Comparison of ENCODE assay signal across 12 cellular contexts in genomic region chr9:120532475-120532874, GRCh38. TPM values are rescaled to one million over a fixed set of nuclear protein-coding genes. Genes with fewer than 3 reads are reported as not detected.
DNase-seq lines count a peak whose midpoint lies in the region; ATAC-seq and TF ChIP-seq lines count a peak whose summit lies in the region.
"Had no signal": no experiment of that assay in that cellular context is flagged by ENCODE, and none has a peak within 500 bp of the region (broad histone marks: within the 10 kb centered on the region; RNA-seq: fewer than 3 reads in every experiment).

No MANE protein-coding gene starts in this region.

- H3K4me3 Mint-ChIP-seq in activated CD4-positive, alpha-beta T cell treated with anti-CD3 and anti-CD28 coated beads for 36 hours = no peak overlapping the region
- H3K4me3 Mint-ChIP-seq: activated CD4-positive, alpha-beta memory T cell treated with anti-CD3 and anti-CD28 coated beads, Interleukin-2, amount 10 ng/mL, durations not matched to agents 7 days and 5 days had no signal

- no peaks in the 10 kb centered on the region for H3K4me1 Mint-ChIP-seq in activated CD4-positive, alpha-beta T cell treated with anti-CD3 and anti-CD28 coated beads for 36 hours

- CTCF ChIA-PET in A673 (lab: Charles Lee) = interaction anchor here (0.6 kb wide), 1 partner anchor 22 kb away, joined by 3 read pairs; no protein-coding TSS in a partner anchor
- CTCF ChIA-PET in activated CD4-positive, alpha-beta T cell treated with anti-CD3 and anti-CD28 coated beads for 36 hours (lab: Charles Lee) = interaction anchor here (0.7 to 0.9 kb wide), 3 partner anchors 11 to 449 kb away, joined by 3 read pairs; no protein-coding TSS in a partner anchor

- H3K9me3 ChIP-seq in A673 (ENCODE audit: low read depth, low read length, poor library complexity, severe bottlenecking) (no peaks in the 10 kb centered on the region), lung (ENCODE audit: control insufficient read depth in 2 of 2, insufficient read depth in 1 of 2, low read length in 1 of 2) (no peaks in the 10 kb centered on the region)

- WGBS in lung, 2 donors = 82 to 89% methylated on average over 6 of the region's 6 CpGs

- ATAC-seq in lung (ENCODE audit: insufficient read depth, low FRiP score) = peak; percentile 74
- no peak for ATAC-seq in activated CD4-positive, alpha-beta T cell treated with anti-CD3 and anti-CD28 coated beads for 36 hours

- no peaks in the 10 kb centered on the region for H3K27me3 ChIP-seq in A673 (replicated peaks; ENCODE audit: insufficient read depth, low read depth, low read length, poor library complexity)
- H3K27me3 ChIP-seq in lung (ENCODE audit: control insufficient read depth, insufficient read depth) = no peaks in the 10 kb centered on the region

- H3K27ac ChIP-seq in A673 (ENCODE audit: low read depth, low read length, poor library complexity, severe bottlenecking) (no peak overlapping the region), lung (ENCODE audit: low read depth in 1 of 2, low read length in 1 of 2) (peak overlapping the region in 1 of 2 donors; percentile 55)

- DNase-seq in A673 (ENCODE audit: low spot score) (peak; percentile 11), LHCN-M2 (ENCODE audit: low read depth) (peak; percentile 97), choroid plexus epithelial cell (ENCODE audit: low read depth) (peak; percentile 50), lung (ENCODE audit: low spot score) (peak; percentile 62), NCI-H1105 (lab: John Stamatoyannopoulos, UW) (no peak), T1000 (lab: John Stamatoyannopoulos, UW) (no peak)
- DNase-seq in activated CD4-positive, alpha-beta T cell treated with anti-CD3 and anti-CD28 coated beads for 48 hours = no peak
- no peak for DNase-seq in activated CD4-positive, alpha-beta T cell treated with anti-CD3 and anti-CD28 coated beads for 36 hours
- DNase-seq: activated CD4-positive, alpha-beta memory T cell treated with anti-CD3 and anti-CD28 coated beads, Interleukin-2, amount 10 ng/mL, durations not matched to agents 7 days and 5 days; amygdala; C1 segment of cervical spinal cord; IMR-90 had no signal

- H3K4me3 ChIP-seq in A673 (ENCODE audit: low read depth, low read length, poor library complexity, severe bottlenecking) (no peak overlapping the region), choroid plexus epithelial cell (ENCODE audit: low read depth, low read length) (no peak overlapping the region), lung (no peak overlapping the region)

- no peak overlapping the region for H3K27ac Mint-ChIP-seq in activated CD4-positive, alpha-beta T cell treated with anti-CD3 and anti-CD28 coated beads for 36 hours
- H3K27ac Mint-ChIP-seq: activated CD4-positive, alpha-beta memory T cell treated with anti-CD3 and anti-CD28 coated beads, Interleukin-2, amount 10 ng/mL, durations not matched to agents 7 days and 5 days had no signal

- TF ChIP-seq CTCF in A673 (conservative IDR thresholded peaks at IDR 0.05; ENCODE audit: low read depth, low read length) = no peak
- no peak for TF ChIP-seq CTCF in choroid plexus epithelial cell (conservative IDR thresholded peaks at IDR 0.05; ENCODE audit: low read depth, low read length)
- no peak for TF ChIP-seq CTCF in lung (IDR thresholded peaks at IDR 0.05; ENCODE audit: control extremely low read depth, extremely low read depth)

- H3K36me3 Mint-ChIP-seq in activated CD4-positive, alpha-beta T cell treated with anti-CD3 and anti-CD28 coated beads for 36 hours (ENCODE audit: low read depth) = peaks cover 71% of the 10 kb centered on the region

- H3K36me3 ChIP-seq in A673 (ENCODE audit: insufficient read depth, low read length, poor library complexity, severe bottlenecking) = peaks cover 81% of the 10 kb centered on the region
- peaks cover 24 to 45% of the 10 kb centered on the region in 2 donors for H3K36me3 ChIP-seq in lung (ENCODE audit: control insufficient read depth in 2 of 2, insufficient read depth in 2 of 2, low read length in 2 of 2)

- no TSS peak for BruUV-seq in A673 (replicated peaks; lab: Mats Ljungman, UMichigan)

- POLR2A ChIA-PET in A673 (lab: Charles Lee; ENCODE audit: low non-redundant PET) = no interaction called here
- POLR2A ChIA-PET in activated CD4-positive, alpha-beta T cell treated with anti-CD3 and anti-CD28 coated beads for 36 hours (lab: Charles Lee) = no interaction called here

- H3K27me3 Mint-ChIP-seq in activated CD4-positive, alpha-beta T cell treated with anti-CD3 and anti-CD28 coated beads for 36 hours = no peaks in the 10 kb centered on the region
- H3K27me3 Mint-ChIP-seq: activated CD4-positive, alpha-beta memory T cell treated with anti-CD3 and anti-CD28 coated beads, Interleukin-2, amount 10 ng/mL, durations not matched to agents 7 days and 5 days had no signal

- H3K9me3 Mint-ChIP-seq in activated CD4-positive, alpha-beta T cell treated with anti-CD3 and anti-CD28 coated beads for 36 hours (ENCODE audit: low read depth) = no peaks in the 10 kb centered on the region
- H3K9me3 Mint-ChIP-seq: activated CD4-positive, alpha-beta memory T cell treated with anti-CD3 and anti-CD28 coated beads, Interleukin-2, amount 10 ng/mL, durations not matched to agents 7 days and 5 days had no signal

- H3K4me1 ChIP-seq in A673 (ENCODE audit: insufficient read depth, low read length, poor library complexity, severe bottlenecking) (peaks cover 17% of the 10 kb centered on the region), lung (ENCODE audit: control insufficient read depth in 2 of 2, insufficient read depth in 2 of 2, low read length in 2 of 2) (peaks cover 0 to 7% of the 10 kb centered on the region in 2 donors)

- intact Hi-C loops in A673 (cut with micrococcal nuclease; ENCODE audit: unreplicated experiment) = no loop called here
- intact Hi-C loops in activated CD4-positive, alpha-beta T cell treated with anti-CD3 and anti-CD28 coated beads for 36 hours (cut with DNase I, micrococcal nuclease) = no loop called here

RNA-seq across cellular contexts. Expression of gene CDK5RAP2, which starts 47.5 kb away (rescaled TPM):
- total RNA-seq in A673 (2021) (94.5 and 97.0 TPM in 2 replicates), LHCN-M2 (2014; rRNA removed) (42.7 and 44.8 TPM in 2 replicates), lung (10 to 100 TPM; 41.7 to 65.7 TPM)
- 30.5 TPM for polyA plus RNA-seq in LHCN-M2 (2012)
- 10 to 100 TPM; 25.6 to 30.1 TPM for polyA plus RNA-seq in lung
- 10 to 100 TPM; 68.8 to 85.8 TPM for total RNA-seq in activated CD4-positive, alpha-beta T cell treated with anti-CD3 and anti-CD28 coated beads for 36 hours

Comparison
In these comparisons a context has a peak if more than half of its experiments do, and no peak if none do; other contexts are left out.
1. DNase-seq: peak in A673 (single experiment), LHCN-M2 (single experiment), choroid plexus epithelial cell (single experiment) and lung (single experiment); none in activated CD4-positive, alpha-beta T cell treated with anti-CD3 and anti-CD28 coated beads for 48 hours (single experiment), NCI-H1105 (single experiment), T1000 (single experiment) and activated CD4-positive, alpha-beta T cell treated with anti-CD3 and anti-CD28 coated beads for 36 hours (single experiment).